12 cellular contexts compared by ENCODE assay signal in the genomic region with DNA sequence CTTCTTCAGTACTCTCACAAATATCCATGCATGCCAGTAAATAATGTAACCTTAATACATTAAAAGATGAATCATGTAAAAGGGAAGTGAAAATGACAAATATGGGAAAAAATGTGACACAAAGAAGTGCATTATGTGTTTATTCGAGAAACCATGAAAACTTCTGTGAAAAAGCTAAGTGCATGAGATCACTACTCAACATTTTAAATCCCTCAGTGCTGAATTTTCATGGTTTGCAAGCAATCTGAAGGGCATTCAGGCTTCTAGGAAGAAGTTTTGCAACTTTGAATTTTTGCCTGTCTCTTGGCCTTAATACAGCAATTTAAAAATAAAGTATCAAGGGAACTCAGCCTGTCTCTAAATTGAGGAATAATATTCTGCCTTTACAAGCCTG.
DNase-seq lines count a peak whose midpoint lies in the region; ATAC-seq lines count a peak whose summit lies in the region.
"Had no signal": no experiment of that assay in that cellular context is flagged by ENCODE, and none has a peak within 500 bp of the region (broad histone marks: within the 10 kb centered on the region; RNA-seq: fewer than 3 reads in every experiment).

No MANE protein-coding gene starts in this region.

- intact Hi-C loops in aorta (cut with DNase I): no loop called here

- no peaks in the 10 kb centered on the region for H3K4me1 ChIP-seq in aorta (ENCODE audit: control insufficient read depth in 1 of 2, insufficient read depth in 2 of 2, low read length in 2 of 2)
- H3K4me1 ChIP-seq: esophagus squamous epithelium had no signal

- WGBS in aorta, 2 donors: 0 to 1% methylated on average over 1 of the region's 1 CpG

- no peaks in the 10 kb centered on the region for H3K27me3 ChIP-seq in aorta (ENCODE audit: control insufficient read depth in 1 of 2, insufficient read depth in 2 of 2, low read length in 1 of 2)
- H3K27me3 ChIP-seq: esophagus squamous epithelium had no signal

- no peak for DNase-seq in stimulated activated naive CD8-positive, alpha-beta T cell treated with anti-CD3 and anti-CD28 coated beads, Interleukin-15, amount 100 ng/mL, for 72 hours
- peak; percentile 65 for DNase-seq in amniotic stem cell (lab: John Stamatoyannopoulos, UW)
- DNase-seq in hepatic stellate cell (ENCODE audit: low spot score): peak; percentile 29
- no peak for DNase-seq in aorta
- DNase-seq in natural killer cell treated with Interleukin-12 subunit alpha and Interleukin-12 subunit beta and Interleukin-15 and Interleukin-18, amount 100 ng/mL, for 72 hours (ENCODE audit: low spot score): no peak
- DNase-seq in activated CD8-positive, alpha-beta memory T cell treated with anti-CD3 and anti-CD28 coated beads, Interleukin-2, amount 10 ng/mL, durations not matched to agents 7 days and 5 days: no peak
- DNase-seq: CD4-positive, alpha-beta T cell; esophagus squamous epithelium; NCI-H1417 treated with DMSO at 0.1 percent for 48 hours; SHP77 treated with DMSO at 0.1 percent for 48 hours had no signal

- H3K4me3 ChIP-seq in aorta (ENCODE audit: low read length in 2 of 2): no peak overlapping the region
- H3K4me3 ChIP-seq: esophagus squamous epithelium had no signal

- CTCF ChIA-PET in activated CD8-positive, alpha-beta memory T cell treated with anti-CD3 and anti-CD28 coated beads, Interleukin-2, amount 10 ng/mL, durations not matched to agents 7 days and 5 days (lab: Charles Lee): interaction anchor here (0.8 kb wide), 1 partner anchor 22 kb away, joined by 3 read pairs; no protein-coding TSS in a partner anchor

- no peak overlapping the region for H3K27ac ChIP-seq in aorta (ENCODE audit: low read depth in 1 of 2, low read length in 2 of 2)

- H3K27ac Mint-ChIP-seq in stimulated activated naive CD8-positive, alpha-beta T cell treated with anti-CD3 and anti-CD28 coated beads, Interleukin-15, Interleukin-2, amounts not matched to agents 100 ng/mL and 50 ng/mL, for 24 hours: peak overlapping the region; percentile 43
- H3K27ac Mint-ChIP-seq in stimulated activated naive CD8-positive, alpha-beta T cell treated with anti-CD3 and anti-CD28 coated beads, Interleukin-15, amount 100 ng/mL, for 72 hours: no peak overlapping the region
- no peak overlapping the region for H3K27ac Mint-ChIP-seq in natural killer cell treated with Interleukin-12 subunit alpha and Interleukin-12 subunit beta and Interleukin-15 and Interleukin-18, amount 100 ng/mL, for 72 hours
- no peak overlapping the region for H3K27ac Mint-ChIP-seq in activated CD8-positive, alpha-beta memory T cell treated with anti-CD3 and anti-CD28 coated beads, Interleukin-2, amount 10 ng/mL, durations not matched to agents 7 days and 5 days
- H3K27ac Mint-ChIP-seq: CD4-positive, alpha-beta T cell had no signal

- no peaks in the 10 kb centered on the region for H3K27me3 Mint-ChIP-seq in stimulated activated naive CD8-positive, alpha-beta T cell treated with anti-CD3 and anti-CD28 coated beads, Interleukin-15, Interleukin-2, amounts not matched to agents 100 ng/mL and 50 ng/mL, for 24 hours
- no peaks in the 10 kb centered on the region for H3K27me3 Mint-ChIP-seq in stimulated activated naive CD8-positive, alpha-beta T cell treated with anti-CD3 and anti-CD28 coated beads, Interleukin-15, amount 100 ng/mL, for 72 hours
- H3K27me3 Mint-ChIP-seq in natural killer cell treated with Interleukin-12 subunit alpha and Interleukin-12 subunit beta and Interleukin-15 and Interleukin-18, amount 100 ng/mL, for 72 hours: peaks cover 0 to 6% of the 10 kb centered on the region in 2 donors
- peaks cover 14% of the 10 kb centered on the region for H3K27me3 Mint-ChIP-seq in activated CD8-positive, alpha-beta memory T cell treated with anti-CD3 and anti-CD28 coated beads, Interleukin-2, amount 10 ng/mL, durations not matched to agents 7 days and 5 days

- peaks cover 22% of the 10 kb centered on the region for H3K4me1 Mint-ChIP-seq in stimulated activated naive CD8-positive, alpha-beta T cell treated with anti-CD3 and anti-CD28 coated beads, Interleukin-15, Interleukin-2, amounts not matched to agents 100 ng/mL and 50 ng/mL, for 24 hours (ENCODE audit: low read depth)
- H3K4me1 Mint-ChIP-seq in stimulated activated naive CD8-positive, alpha-beta T cell treated with anti-CD3 and anti-CD28 coated beads, Interleukin-15, amount 100 ng/mL, for 72 hours: peaks cover 11% of the 10 kb centered on the region
- H3K4me1 Mint-ChIP-seq in natural killer cell treated with Interleukin-12 subunit alpha and Interleukin-12 subunit beta and Interleukin-15 and Interleukin-18, amount 100 ng/mL, for 72 hours (ENCODE audit: low read depth in 2 of 2): no peaks in the 10 kb centered on the region
- peaks cover 5% of the 10 kb centered on the region for H3K4me1 Mint-ChIP-seq in activated CD8-positive, alpha-beta memory T cell treated with anti-CD3 and anti-CD28 coated beads, Interleukin-2, amount 10 ng/mL, durations not matched to agents 7 days and 5 days

- no peaks in the 10 kb centered on the region for H3K9me3 ChIP-seq in aorta (ENCODE audit: control insufficient read depth, low read length)
- H3K9me3 ChIP-seq: esophagus squamous epithelium had no signal

- H3K36me3 Mint-ChIP-seq in stimulated activated naive CD8-positive, alpha-beta T cell treated with anti-CD3 and anti-CD28 coated beads, Interleukin-15, Interleukin-2, amounts not matched to agents 100 ng/mL and 50 ng/mL, for 24 hours (ENCODE audit: low read depth): no peaks in the 10 kb centered on the region
- no peaks in the 10 kb centered on the region for H3K36me3 Mint-ChIP-seq in natural killer cell treated with Interleukin-12 subunit alpha and Interleukin-12 subunit beta and Interleukin-15 and Interleukin-18, amount 100 ng/mL, for 72 hours
- peaks cover 2% of the 10 kb centered on the region for H3K36me3 Mint-ChIP-seq in activated CD8-positive, alpha-beta memory T cell treated with anti-CD3 and anti-CD28 coated beads, Interleukin-2, amount 10 ng/mL, durations not matched to agents 7 days and 5 days

- no peaks in the 10 kb centered on the region for H3K36me3 ChIP-seq in aorta (ENCODE audit: control insufficient read depth in 1 of 2, insufficient read depth in 2 of 2, low read length in 1 of 2)
- H3K36me3 ChIP-seq: esophagus squamous epithelium had no signal

- no peak for ATAC-seq in stimulated activated naive CD8-positive, alpha-beta T cell treated with anti-CD3 and anti-CD28 coated beads, Interleukin-15, amount 100 ng/mL, for 72 hours
- ATAC-seq in aorta (ENCODE audit: low FRiP score): peak; percentile 78
- no peak for ATAC-seq in HG02973 (IDR thresholded peaks at IDR 0.05; ENCODE audit: unreplicated experiment)
- no peak for ATAC-seq in natural killer cell treated with Interleukin-12 subunit alpha and Interleukin-12 subunit beta and Interleukin-15 and Interleukin-18, amount 100 ng/mL, for 72 hours
- ATAC-seq in activated CD8-positive, alpha-beta memory T cell treated with anti-CD3 and anti-CD28 coated beads, Interleukin-2, amount 10 ng/mL, durations not matched to agents 7 days and 5 days: no peak

- H3K4me3 Mint-ChIP-seq in stimulated activated naive CD8-positive, alpha-beta T cell treated with anti-CD3 and anti-CD28 coated beads, Interleukin-15, Interleukin-2, amounts not matched to agents 100 ng/mL and 50 ng/mL, for 24 hours: peak overlapping the region; percentile 16
- H3K4me3 Mint-ChIP-seq in stimulated activated naive CD8-positive, alpha-beta T cell treated with anti-CD3 and anti-CD28 coated beads, Interleukin-15, amount 100 ng/mL, for 72 hours: no peak overlapping the region
- H3K4me3 Mint-ChIP-seq in natural killer cell treated with Interleukin-12 subunit alpha and Interleukin-12 subunit beta and Interleukin-15 and Interleukin-18, amount 100 ng/mL, for 72 hours: no peak overlapping the region
- H3K4me3 Mint-ChIP-seq in activated CD8-positive, alpha-beta memory T cell treated with anti-CD3 and anti-CD28 coated beads, Interleukin-2, amount 10 ng/mL, durations not matched to agents 7 days and 5 days: no peak overlapping the region
- H3K4me3 Mint-ChIP-seq: CD4-positive, alpha-beta T cell had no signal

- H3K9me3 Mint-ChIP-seq in stimulated activated naive CD8-positive, alpha-beta T cell treated with anti-CD3 and anti-CD28 coated beads, Interleukin-15, Interleukin-2, amounts not matched to agents 100 ng/mL and 50 ng/mL, for 24 hours: peaks cover 4% of the 10 kb centered on the region
- peaks cover 0 to 3% of the 10 kb centered on the region in 2 donors for H3K9me3 Mint-ChIP-seq in stimulated activated naive CD8-positive, alpha-beta T cell treated with anti-CD3 and anti-CD28 coated beads, Interleukin-15, amount 100 ng/mL, for 72 hours
- no peaks in the 10 kb centered on the region for H3K9me3 Mint-ChIP-seq in natural killer cell treated with Interleukin-12 subunit alpha and Interleukin-12 subunit beta and Interleukin-15 and Interleukin-18, amount 100 ng/mL, for 72 hours
- H3K9me3 Mint-ChIP-seq in activated CD8-positive, alpha-beta memory T cell treated with anti-CD3 and anti-CD28 coated beads, Interleukin-2, amount 10 ng/mL, durations not matched to agents 7 days and 5 days (ENCODE audit: low read depth): no peaks in the 10 kb centered on the region
- H3K9me3 Mint-ChIP-seq: CD4-positive, alpha-beta T cell had no signal

Comparison
In these comparisons a context has a peak if more than half of its experiments do, and no peak if none do; other contexts are left out.
1. DNase-seq: peak in amniotic stem cell (single experiment) and hepatic stellate cell (single experiment); none in stimulated activated naive CD8-positive, alpha-beta T cell treated with anti-CD3 and anti-CD28 coated beads, Interleukin-15, amount 100 ng/mL, for 72 hours (0 of 2), aorta (0 of 2), natural killer cell treated with Interleukin-12 subunit alpha and Interleukin-12 subunit beta and Interleukin-15 and Interleukin-18, amount 100 ng/mL, for 72 hours (single experiment) and activated CD8-positive, alpha-beta memory T cell treated with anti-CD3 and anti-CD28 coated beads, Interleukin-2, amount 10 ng/mL, durations not matched to agents 7 days and 5 days (single experiment).